31 cellular contexts compared by ENCODE assay signal in genomic region chr1:170695955-170696590, GRCh38. TPM values are rescaled to one million over a fixed set of nuclear protein-coding genes. Genes with fewer than 3 reads are reported as not detected.
DNase-seq lines count a peak whose midpoint lies in the region; ATAC-seq and TF ChIP-seq lines count a peak whose summit lies in the region.
"Had no signal": no experiment of that assay in that cellular context is flagged by ENCODE, and none has a peak within 500 bp of the region (broad histone marks: within the 10 kb centered on the region; RNA-seq: fewer than 3 reads in every experiment).

No MANE protein-coding gene starts in this region.

- H3K9me3 ChIP-seq in heart left ventricle: no peaks in the 10 kb centered on the region
- no peaks in the 10 kb centered on the region for H3K9me3 ChIP-seq in vagina
- no peaks in the 10 kb centered on the region for H3K9me3 ChIP-seq in CD8-positive, alpha-beta memory T cell (ENCODE audit: low read length)
- H3K9me3 ChIP-seq: left lung, spleen had no signal

- no peak for TF ChIP-seq CTCF in heart left ventricle (IDR thresholded peaks at IDR 0.05)
- no peak for TF ChIP-seq CTCF in nephron (IDR thresholded peaks at IDR 0.05; ENCODE audit: unreplicated experiment in 3 of 3)
- no peak for TF ChIP-seq CTCF in vagina (IDR thresholded peaks at IDR 0.05)

- intact Hi-C loops in heart left ventricle (cut with DNase I): loop anchor here in 4 of 10 donors (5.0 to 10.0 kb wide), 3 partner anchors 36 to 169 kb away; no protein-coding TSS in a partner anchor
- intact Hi-C loops in left cardiac atrium (cut with DNase I): loop anchor here in 1 of 2 donors (5.0 kb wide), 1 partner anchor 36 kb away; no protein-coding TSS in a partner anchor
- intact Hi-C loops in vagina (cut with DNase I): no loop called here

- TF ChIP-seq POLR2A in heart left ventricle (IDR thresholded peaks at IDR 0.05): no peak
- TF ChIP-seq POLR2A in vagina (IDR thresholded peaks at IDR 0.05): no peak

- H3K4me3 Mint-ChIP-seq in nephron: peak overlapping the region in 1 of 3 experiments; percentile 8
- H3K4me3 Mint-ChIP-seq in CD8-positive, alpha-beta memory T cell: no peak overlapping the region
- H3K4me3 Mint-ChIP-seq: activated naive CD4-positive, alpha-beta T cell treated with anti-CD3 and anti-CD28 coated beads for 36 hours; activated T-helper 1 cell treated with anti-CD3 and anti-CD28 coated beads, Interleukin-12 subunit alpha, Interleukin-12 subunit beta, Interleukin-2, Interleukin-4 antibody, amounts not matched to agents 30 ng/mL and 10 ng/mL and 1 ng/mL, durations not matched to agents 14 hours and 24 hours and 36 hours; CD8-positive, alpha-beta T cell; GM23338; mesothelial cell of epicardium; naive B cell; T-cell had no signal

- H3K4me1 ChIP-seq in heart left ventricle (peaks cover 3 to 97% (median 66%) of the 10 kb centered on the region in 12 donors), vagina (peaks cover 96% of the 10 kb centered on the region)
- H3K4me1 ChIP-seq in CD8-positive, alpha-beta memory T cell (ENCODE audit: insufficient read depth, low read length): no peaks in the 10 kb centered on the region
- H3K4me1 ChIP-seq: left lung, spleen had no signal

- DNase-seq in heart left ventricle (no peak), left cardiac atrium (no peak), cerebellar cortex (ENCODE audit: low spot score) (peak; percentile 40), vagina (ENCODE audit: extremely low spot score in 2 of 2) (no peak), NCI-H1105 (lab: John Stamatoyannopoulos, UW) (no peak)
- no peak for DNase-seq in activated T-cell treated with anti-CD3 and anti-CD28 coated beads, Interleukin-2, amount 50 U/mL, for 48 hours
- no peak for DNase-seq in CD8-positive, alpha-beta memory T cell
- DNase-seq: activated CD4-positive, alpha-beta T cell treated with anti-CD3 and anti-CD28 coated beads, Interleukin-2, amount 50 U/mL, for 4 hours; activated CD4-positive, CD25-positive, alpha-beta regulatory T cell; activated naive CD4-positive, alpha-beta T cell treated with anti-CD3 and anti-CD28 coated beads for 36 hours; AML-193; amygdala; caudate nucleus; CD8-positive, alpha-beta T cell; dermis blood vessel endothelial cell; DMS153; left lung; naive B cell; NCI-H1092 treated with DMSO at 0.1 percent for 48 hours; NCI-H1930; NCI-H526 treated with DMSO at 0.1 percent for 48 hours; occipital lobe; PC-9; SHP77; spleen; stimulated activated CD4-positive, alpha-beta T cell treated with anti-CD3 and anti-CD28 coated beads, Interleukin-2, amount 100 ng/mL, for 48 hours; T-cell had no signal

- H3K4me1 Mint-ChIP-seq in nephron: peaks cover 83% of the 10 kb centered on the region
- H3K4me1 Mint-ChIP-seq in CD8-positive, alpha-beta memory T cell: no peaks in the 10 kb centered on the region
- H3K4me1 Mint-ChIP-seq: naive B cell, T-cell had no signal

- WGBS in heart left ventricle, 4 donors: 57 to 73% (median 65%) methylated on average over 6 of the region's 6 CpGs

- POLR2A ChIA-PET in CD8-positive, alpha-beta memory T cell (lab: Charles Lee): no interaction called here

- H3K27ac Mint-ChIP-seq in nephron: peak overlapping the region; percentile 40 to 77 (median 74)
- H3K27ac Mint-ChIP-seq in CD8-positive, alpha-beta memory T cell: peak overlapping the region in 1 of 8 donors; percentile 26
- H3K27ac Mint-ChIP-seq: activated naive CD4-positive, alpha-beta T cell treated with anti-CD3 and anti-CD28 coated beads for 36 hours; activated T-helper 1 cell treated with anti-CD3 and anti-CD28 coated beads, Interleukin-12 subunit alpha, Interleukin-12 subunit beta, Interleukin-2, Interleukin-4 antibody, amounts not matched to agents 30 ng/mL and 10 ng/mL and 1 ng/mL, durations not matched to agents 14 hours and 24 hours and 36 hours; CD8-positive, alpha-beta T cell; GM23338; naive B cell; T-cell had no signal

- ATAC-seq in heart left ventricle (peak in 2 of 4 donors; percentile 10 to 29), left cardiac atrium (no peak)
- ATAC-seq: CD8-positive, alpha-beta T cell; GM23338; left lung; T-cell had no signal

- H3K27me3 Mint-ChIP-seq in nephron (ENCODE audit: low read depth): no peaks in the 10 kb centered on the region
- H3K27me3 Mint-ChIP-seq in CD8-positive, alpha-beta memory T cell: peaks cover 4 to 36% of the 10 kb centered on the region in 2 donors

- H3K27ac ChIP-seq in heart left ventricle: peak overlapping the region; percentile 1 to 80 (median 62)
- peak overlapping the region; percentile 51 for H3K27ac ChIP-seq in vagina
- no peak overlapping the region for H3K27ac ChIP-seq in CD8-positive, alpha-beta memory T cell (ENCODE audit: low read depth, low read length)
- H3K27ac ChIP-seq: left lung, PC-9, spleen had no signal

- H3K4me3 ChIP-seq in heart left ventricle (no peak overlapping the region), vagina (no peak overlapping the region)
- no peak overlapping the region for H3K4me3 ChIP-seq in CD8-positive, alpha-beta memory T cell (ENCODE audit: low read length)
- H3K4me3 ChIP-seq: GM23338, left lung, PC-9, spleen had no signal

- no peaks in the 10 kb centered on the region for H3K36me3 ChIP-seq in heart left ventricle
- H3K36me3 ChIP-seq in vagina: no peaks in the 10 kb centered on the region
- H3K36me3 ChIP-seq in CD8-positive, alpha-beta memory T cell (ENCODE audit: insufficient read depth, low read length): no peaks in the 10 kb centered on the region
- H3K36me3 ChIP-seq: left lung, spleen had no signal

- no peaks in the 10 kb centered on the region for H3K36me3 Mint-ChIP-seq in nephron (ENCODE audit: low read depth)
- H3K36me3 Mint-ChIP-seq in CD8-positive, alpha-beta memory T cell: no peaks in the 10 kb centered on the region
- H3K36me3 Mint-ChIP-seq: CD8-positive, alpha-beta T cell; mesothelial cell of epicardium; naive B cell; T-cell had no signal

- H3K27me3 ChIP-seq in heart left ventricle (no peaks in the 10 kb centered on the region), vagina (no peaks in the 10 kb centered on the region)
- no peaks in the 10 kb centered on the region for H3K27me3 ChIP-seq in CD8-positive, alpha-beta memory T cell (ENCODE audit: insufficient read depth, low read length, poor library complexity, severe bottlenecking)
- H3K27me3 ChIP-seq: left lung had no signal

- no peaks in the 10 kb centered on the region for H3K9me3 Mint-ChIP-seq in nephron
- no peaks in the 10 kb centered on the region for H3K9me3 Mint-ChIP-seq in CD8-positive, alpha-beta memory T cell
- H3K9me3 Mint-ChIP-seq: activated naive CD4-positive, alpha-beta T cell treated with anti-CD3 and anti-CD28 coated beads for 36 hours; activated T-helper 1 cell treated with anti-CD3 and anti-CD28 coated beads, Interleukin-12 subunit alpha, Interleukin-12 subunit beta, Interleukin-2, Interleukin-4 antibody, amounts not matched to agents 30 ng/mL and 10 ng/mL and 1 ng/mL, durations not matched to agents 14 hours and 24 hours and 36 hours; CD8-positive, alpha-beta T cell; GM23338; mesothelial cell of epicardium; naive B cell; T-cell had no signal

- CTCF ChIA-PET in CD8-positive, alpha-beta memory T cell (lab: Charles Lee): no interaction called here

RNA-seq across cellular contexts. Expression of gene PRRX1, which starts 32.1 kb away (rescaled TPM):
- total RNA-seq in heart left ventricle (100 to 1,000 TPM in 1 of 9 donors, 10 to 100 TPM in 8; 25.7 to 104 (median 53.3) TPM), left cardiac atrium (10 to 100 TPM; 31.4 to 38.6 TPM), vagina (108 TPM)
- 10 to 100 TPM; 16.2 to 27.7 TPM for polyA plus RNA-seq in heart left ventricle
- not detected for total RNA-seq in CD8-positive, alpha-beta memory T cell
- polyA plus RNA-seq in CD8-positive, alpha-beta memory T cell: not detected
- total RNA-seq: activated naive CD4-positive, alpha-beta T cell treated with anti-CD3 and anti-CD28 coated beads for 36 hours; activated T-helper 1 cell treated with anti-CD3 and anti-CD28 coated beads, Interleukin-12 subunit alpha, Interleukin-12 subunit beta, Interleukin-2, Interleukin-4 antibody, amounts not matched to agents 30 ng/mL and 10 ng/mL and 1 ng/mL, durations not matched to agents 14 hours and 24 hours and 36 hours; CD8-positive, alpha-beta T cell; GM23338; PC-9 had no signal

Comparison
In these comparisons a context has a peak if more than half of its experiments do, and no peak if none do; other contexts are left out.
1. RNA of gene PRRX1, which starts 32.1 kb away (total RNA-seq): 108 TPM in vagina (single experiment), 25.7 to 104 TPM in heart left ventricle and 31.4 to 38.6 TPM in left cardiac atrium; not detected in CD8-positive, alpha-beta memory T cell; every median in the first group is over 10 times any median in the second.